In genomic region chr5:590343-590742, GRCh38 we compare ENCODE assay signal across 19 cellular contexts. TPM values are rescaled to one million over a fixed set of nuclear protein-coding genes. Genes with fewer than 3 reads are reported as not detected.
A peak's percentile ranks its signal among the peaks of the same experiment; 100 is the strongest.
DNase-seq lines count a peak whose midpoint lies in the region; ATAC-seq and TF ChIP-seq lines count a peak whose summit lies in the region.
"Had no signal": no experiment of that assay in that cellular context is flagged by ENCODE, and none has a peak within 500 bp of the region (broad histone marks: within the 10 kb centered on the region; RNA-seq: fewer than 3 reads in every experiment).

No MANE protein-coding gene starts in this region.

- no peaks in the 10 kb centered on the region for H3F3A ChIP-seq in PC-3 (ENCODE audit: low read length, unreplicated experiment)

- H3K79me2 ChIP-seq in PC-3 (ENCODE audit: low read length) = no peaks in the 10 kb centered on the region
- no peaks in the 10 kb centered on the region for H3K79me2 ChIP-seq in osteoblast (ENCODE audit: insufficient read depth, low read length)

- POLR2A ChIA-PET in PC-3 (lab: Charles Lee; ENCODE audit: unreplicated experiment) = no interaction called here

- H3K27me3 ChIP-seq in PC-3 (ENCODE audit: low read length) (peaks cover 36% of the 10 kb centered on the region), osteoblast (ENCODE audit: insufficient read depth, low read length) (peaks cover 56% of the 10 kb centered on the region), uterus (no peaks in the 10 kb centered on the region)

- TF ChIP-seq POLR2A in uterus (IDR thresholded peaks at IDR 0.05) = no peak

- H3K36me3 ChIP-seq in PC-3 (ENCODE audit: low read depth, low read length) (no peaks in the 10 kb centered on the region), osteoblast (ENCODE audit: insufficient read depth, low read length) (no peaks in the 10 kb centered on the region), uterus (no peaks in the 10 kb centered on the region)

- H3K4me1 ChIP-seq in PC-3 (ENCODE audit: insufficient read depth, low read length) = no peaks in the 10 kb centered on the region
- H3K4me1 ChIP-seq in osteoblast (ENCODE audit: insufficient read depth, low read length) = no peaks in the 10 kb centered on the region
- no peaks in the 10 kb centered on the region for H3K4me1 ChIP-seq in uterus
- H3K4me1 ChIP-seq: Caco-2 had no signal

- H3K9me2 ChIP-seq in PC-3 (replicated peaks; ENCODE audit: low read length) = no peaks in the 10 kb centered on the region

- peak; percentile 8 for DNase-seq in AG08395 (ENCODE audit: low spot score)
- peak; percentile 4 for DNase-seq in HCEC 1CT
- no peak for DNase-seq in PC-3
- DNase-seq in osteoblast (ENCODE audit: insufficient read length, low spot score, missing footprints) = peak; percentile 81
- no peak for DNase-seq in NK-92 (lab: John Stamatoyannopoulos, UW; ENCODE audit: unreplicated experiment)
- no peak for DNase-seq in T-helper 2 cell
- DNase-seq in Ammon's horn (ENCODE audit: low spot score) = no peak
- no peak for DNase-seq in uterus
- DNase-seq: 8988T; Caco-2; CD4-positive, alpha-beta T cell; DMS79; EL; HFFc6; KBM-7 had no signal

- CTCF ChIA-PET in PC-3 (lab: Charles Lee) = no interaction called here

- ATAC-seq in PC-3 = peak; percentile 18; the same call in 1 of the 2 replicates
- ATAC-seq: GM23338, HCT116, HepG2 had no signal

- no peak overlapping the region for H3K4me2 ChIP-seq in PC-3 (ENCODE audit: low read length)
- no peak overlapping the region for H3K4me2 ChIP-seq in osteoblast (ENCODE audit: insufficient read depth, low read length)
- H3K4me2 ChIP-seq: GM23338 had no signal

- no peak overlapping the region for H3K9ac ChIP-seq in PC-3 (ENCODE audit: low read length)

- H4K20me1 ChIP-seq in PC-3 (ENCODE audit: low read length) (no peaks in the 10 kb centered on the region), osteoblast (ENCODE audit: insufficient read depth, low read length) (no peaks in the 10 kb centered on the region)

- H2AFZ ChIP-seq in PC-3 (ENCODE audit: low read length) (no peak overlapping the region), osteoblast (ENCODE audit: low read length) (no peak overlapping the region)
- H2AFZ ChIP-seq: GM23338 had no signal

- intact Hi-C loops in PC-3 (cut with micrococcal nuclease) (no loop called here), uterus (cut with DNase I; ENCODE audit: low total_unique reads) (no loop called here)

- no peak overlapping the region for H3K4me3 ChIP-seq in PC-3 (ENCODE audit: low read length)
- H3K4me3 ChIP-seq in osteoblast (ENCODE audit: insufficient read depth, low read length) = no peak overlapping the region
- H3K4me3 ChIP-seq in uterus = no peak overlapping the region
- H3K4me3 ChIP-seq: GM23338 had no signal

- H3K9me3 ChIP-seq in PC-3 (ENCODE audit: low read length) (no peaks in the 10 kb centered on the region), osteoblast (ENCODE audit: low read depth, low read length) (no peaks in the 10 kb centered on the region), uterus (no peaks in the 10 kb centered on the region)

- no peak overlapping the region for H3K27ac ChIP-seq in PC-3 (ENCODE audit: low read length)
- H3K27ac ChIP-seq in osteoblast (ENCODE audit: low read depth, low read length) = no peak overlapping the region
- no peak overlapping the region for H3K27ac ChIP-seq in uterus
- H3K27ac ChIP-seq: C4-2B had no signal

- BruUV-seq in PC-3 (replicated peaks; lab: Mats Ljungman, UMichigan) = no TSS peak

- TF ChIP-seq CTCF in PC-3 (conservative IDR thresholded peaks at IDR 0.05; ENCODE audit: low read depth, low read length) (no peak), osteoblast (IDR thresholded peaks at IDR 0.05; ENCODE audit: extremely low read depth, low read depth, low read length) (no peak), uterus (IDR thresholded peaks at IDR 0.05) (no peak)

RNA-seq across cellular contexts. Expression of gene CEP72, which starts 21.8 kb away (rescaled TPM):
- total RNA-seq in PC-3 (2014; rRNA removed) (17.3 and 23.6 TPM in 2 replicates), osteoblast (2.7 and 3.3 TPM in 2 replicates), uterus (10 to 100 TPM in 1 of 4 donors, 1 to 10 TPM in 2, under 1 TPM in 1; 0.26 to 11.9 (median 4.9) TPM)

Comparison
In these comparisons a context has a peak if more than half of its experiments do, and no peak if none do; other contexts are left out.
1. DNase-seq: peak in AG08395 (single experiment), HCEC 1CT (single experiment) and osteoblast (single experiment); none in PC-3 (single experiment), NK-92 (single experiment), T-helper 2 cell (0 of 5), Ammon's horn (single experiment) and uterus (0 of 2).